Comparison of ENCODE assay signal across 27 cellular contexts in the genomic region with DNA sequence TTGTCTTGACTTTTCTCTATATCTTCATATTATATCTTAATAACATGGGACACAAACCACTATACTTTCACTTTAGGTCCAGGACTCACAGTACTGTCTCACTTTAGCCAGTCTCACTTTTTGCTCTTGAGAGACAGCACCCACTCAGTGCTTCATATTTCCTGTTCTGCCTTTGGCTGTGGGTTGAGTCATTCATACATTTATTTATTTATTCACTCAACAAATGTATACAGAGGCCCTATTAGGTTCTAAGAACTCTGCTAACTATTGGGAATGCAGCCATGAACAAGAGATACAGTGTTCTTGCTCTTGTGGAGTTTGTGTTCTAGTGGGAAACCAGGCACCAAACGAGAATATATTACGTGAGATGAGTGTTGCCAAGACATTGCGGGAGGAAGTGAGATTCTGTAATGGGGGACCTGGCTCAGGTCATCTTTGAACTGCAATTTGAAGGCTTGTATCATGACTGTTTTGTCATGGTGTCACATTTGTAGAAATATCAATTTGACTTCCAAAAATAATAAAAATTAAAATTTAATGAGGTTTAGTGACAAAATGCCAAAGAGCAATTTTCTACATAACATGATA.
DNase-seq lines count a peak whose midpoint lies in the region; TF ChIP-seq lines count a peak whose summit lies in the region.
"Had no signal": no experiment of that assay in that cellular context is flagged by ENCODE, and none has a peak within 500 bp of the region (broad histone marks: within the 10 kb centered on the region; RNA-seq: fewer than 3 reads in every experiment).

No MANE protein-coding gene starts in this region.

- no peaks in the 10 kb centered on the region for H3F3A ChIP-seq in smooth muscle cell (ENCODE audit: low read depth)

- H2AFZ ChIP-seq in smooth muscle cell (ENCODE audit: low read depth) (no peak overlapping the region), neuronal stem cell (ENCODE audit: low read length) (no peak overlapping the region)
- H2AFZ ChIP-seq: hepatocyte had no signal

- H3K23ac ChIP-seq in neuronal stem cell (ENCODE audit: low read depth, low read length, poor library complexity), result no peak overlapping the region

- no peak overlapping the region for H3K14ac ChIP-seq in neuronal stem cell (ENCODE audit: low read length)

- no peak overlapping the region for H3K18ac ChIP-seq in neuronal stem cell (ENCODE audit: low read length)

- H3K27me3 ChIP-seq in smooth muscle cell (ENCODE audit: low read depth) (no peaks in the 10 kb centered on the region), neuronal stem cell (ENCODE audit: control insufficient read depth in 3 of 3, insufficient read depth in 3 of 3, low read depth in 1 of 3, low read length in 3 of 3) (no peaks in the 10 kb centered on the region)
- H3K27me3 ChIP-seq: BLaER1, hepatocyte, left lung, ovary, stomach had no signal

- no peaks in the 10 kb centered on the region for H3K9me3 ChIP-seq in smooth muscle cell (replicated peaks; ENCODE audit: low read depth)
- H3K9me3 ChIP-seq in neuronal stem cell (replicated peaks in 1 of 2; ENCODE audit: control insufficient read depth in 2 of 2, insufficient read depth in 1 of 2, low read depth in 1 of 2, low read length in 2 of 2), result no peaks in the 10 kb centered on the region
- H3K9me3 ChIP-seq: BLaER1, ovary had no signal

- H3K79me2 ChIP-seq in smooth muscle cell (ENCODE audit: low read depth), result no peaks in the 10 kb centered on the region
- H3K79me2 ChIP-seq: hepatocyte had no signal

- H3K4me1 ChIP-seq in smooth muscle cell (ENCODE audit: low read depth), result no peaks in the 10 kb centered on the region
- no peaks in the 10 kb centered on the region for H3K4me1 ChIP-seq in neuronal stem cell (ENCODE audit: control insufficient read depth in 2 of 2, insufficient read depth in 1 of 2, low read depth in 1 of 2, low read length in 2 of 2)
- H3K4me1 ChIP-seq: BLaER1, left lung, stomach had no signal

- no peaks in the 10 kb centered on the region for H4K20me1 ChIP-seq in smooth muscle cell (ENCODE audit: low read depth)
- H4K20me1 ChIP-seq: BLaER1 had no signal

- peak; percentile 5 for DNase-seq in NCI-H2029 (lab: John Stamatoyannopoulos, UW)
- DNase-seq in NCI-H2029 treated with DMSO at 0.1 percent for 48 hours (lab: John Stamatoyannopoulos, UW), result no peak
- peak; percentile 14 for DNase-seq in NCI-H460 (ENCODE audit: extremely low read depth, low read depth)
- DNase-seq in dermis blood vessel endothelial cell, result peak; percentile 3
- DNase-seq in smooth muscle cell (lab: John Stamatoyannopoulos, UW; ENCODE audit: unreplicated experiment), result no peak
- no peak for DNase-seq in neuronal stem cell (ENCODE audit: low spot score)
- DNase-seq in superior temporal gyrus (ENCODE audit: extremely low spot score), result no peak
- DNase-seq in Ammon's horn (ENCODE audit: low spot score), result no peak
- DNase-seq: activated CD4-positive, alpha-beta memory T cell treated with anti-CD3 and anti-CD28 coated beads, Interleukin-2, amount 10 ng/mL, durations not matched to agents 7 days and 5 days; Calu3; foreskin fibroblast; GDM1; immature natural killer cell; left lung; midbrain; natural killer cell; NCI-H1092; NCI-H2081; NCI-H446 treated with DMSO at 0.1 percent for 48 hours; NK-92 treated with Interleukin-12 subunit alpha and Interleukin-12 subunit beta, amount 100 ng/mL, for 24 hours; ovary; RPMI8226; stomach; trophoblast cell had no signal

- no peaks in the 10 kb centered on the region for H3K36me3 ChIP-seq in smooth muscle cell (ENCODE audit: low read depth)
- no peaks in the 10 kb centered on the region for H3K36me3 ChIP-seq in neuronal stem cell (replicated peaks in 1 of 2; ENCODE audit: control insufficient read depth in 2 of 2, insufficient read depth in 2 of 2, low read length in 2 of 2)
- H3K36me3 ChIP-seq: BLaER1, left lung, ovary, stomach had no signal

- H4K91ac ChIP-seq in neuronal stem cell (ENCODE audit: low read depth, low read length, poor library complexity), result no peak overlapping the region

- no peak overlapping the region for H2BK5ac ChIP-seq in neuronal stem cell (ENCODE audit: low read length)

- no peaks in the 10 kb centered on the region for H3K79me1 ChIP-seq in neuronal stem cell (ENCODE audit: low read depth, low read length)

- H4K8ac ChIP-seq in neuronal stem cell (ENCODE audit: low read depth, low read length), result no peak overlapping the region

- no peak overlapping the region for H2BK15ac ChIP-seq in neuronal stem cell (ENCODE audit: low read length)

- no peak overlapping the region for H2BK120ac ChIP-seq in neuronal stem cell (ENCODE audit: low read depth, low read length)

- H2AK5ac ChIP-seq in neuronal stem cell (ENCODE audit: low read depth, low read length), result no peak overlapping the region

- H3K27ac ChIP-seq in smooth muscle cell (ENCODE audit: low read depth) (no peak overlapping the region), neuronal stem cell (replicated peaks; ENCODE audit: low read length) (no peak overlapping the region)
- H3K27ac ChIP-seq: BLaER1, hepatocyte, KMS-11, left lung, ovary, stomach had no signal

- no peak overlapping the region for H3K9ac ChIP-seq in smooth muscle cell (ENCODE audit: low read depth)
- H3K9ac ChIP-seq in neuronal stem cell (ENCODE audit: low read depth, low read length, poor library complexity), result no peak overlapping the region
- H3K9ac ChIP-seq: BLaER1, KMS-11 had no signal

- H3K4me3 ChIP-seq in smooth muscle cell (no peak overlapping the region), neuronal stem cell (ENCODE audit: low read length in 2 of 2) (no peak overlapping the region)
- H3K4me3 ChIP-seq: BLaER1, hepatocyte, left lung, ovary, stomach had no signal

- H3K4ac ChIP-seq in neuronal stem cell (ENCODE audit: low read length), result no peak overlapping the region

- H3K4me2 ChIP-seq in smooth muscle cell (peak overlapping the region; percentile 29), neuronal stem cell (ENCODE audit: insufficient read depth, low read length, poor library complexity, severe bottlenecking) (no peak overlapping the region)
- H3K4me2 ChIP-seq: BLaER1, hepatocyte, KMS-11 had no signal

- whole genome bisulfite sequencing in smooth muscle cell (ENCODE audit: low lambda C conversion rate), result 74% methylated on average over 3 of the region's 3 CpGs
- WGBS in neuronal stem cell (ENCODE audit: extremely low coverage in 2 of 2, insufficient read length in 2 of 2, insufficient replicate concordance in 1 of 2), 2 donors, result no CpG with 5 or more reads among the region's 3 CpGs

- no peak overlapping the region for H2BK12ac ChIP-seq in neuronal stem cell (ENCODE audit: low read length)

- no peak for TF ChIP-seq CTCF in smooth muscle cell (IDR thresholded peaks at IDR 0.05; ENCODE audit: borderline replicate concordance, insufficient read depth, poor library complexity, severe bottlenecking)

Comparison
In these comparisons a context has a peak if more than half of its experiments do, and no peak if none do; other contexts are left out.
1. DNase-seq: peak in NCI-H2029 (single experiment), NCI-H460 (single experiment) and dermis blood vessel endothelial cell (single experiment); none in NCI-H2029 treated with DMSO at 0.1 percent for 48 hours (single experiment), smooth muscle cell (single experiment), neuronal stem cell (single experiment), superior temporal gyrus (single experiment) and Ammon's horn (single experiment).